16 cellular contexts compared by ENCODE assay signal in genomic region chr11:1408346-1408745, GRCh38. TPM values are rescaled to one million over a fixed set of nuclear protein-coding genes. Genes with fewer than 3 reads are reported as not detected.
A peak's percentile ranks its signal among the peaks of the same experiment; 100 is the strongest.
DNase-seq lines count a peak whose midpoint lies in the region; ATAC-seq and TF ChIP-seq lines count a peak whose summit lies in the region.
"Had no signal": no experiment of that assay in that cellular context is flagged by ENCODE, and none has a peak within 500 bp of the region (broad histone marks: within the 10 kb centered on the region; RNA-seq: fewer than 3 reads in every experiment).

No MANE protein-coding gene starts in this region.

- no peak overlapping the region for H3K56ac ChIP-seq in IMR-90 (ENCODE audit: extremely low read depth, insufficient read depth, low read length)

- H3K4ac ChIP-seq in IMR-90 (ENCODE audit: low read depth, low read length) (no peak overlapping the region), neuronal stem cell (ENCODE audit: low read length) (no peak overlapping the region)

- no peak overlapping the region for H2AK5ac ChIP-seq in IMR-90 (ENCODE audit: low read depth, low read length)
- no peak overlapping the region for H2AK5ac ChIP-seq in neuronal stem cell (ENCODE audit: low read depth, low read length)

- H2BK5ac ChIP-seq in IMR-90 (ENCODE audit: low read depth, low read length, poor library complexity, severe bottlenecking) (no peak overlapping the region), neuronal stem cell (ENCODE audit: low read length) (no peak overlapping the region)

- H3K27ac ChIP-seq in IMR-90 (ENCODE audit: insufficient read depth, low read length) (no peak overlapping the region), neuronal stem cell (replicated peaks; ENCODE audit: low read length) (no peak overlapping the region), SK-N-SH (ENCODE audit: low read depth in 2 of 2, low read length in 1 of 2) (no peak overlapping the region)
- H3K27ac ChIP-seq: BLaER1 treated with 17β-estradiol and CSF1 and Interleukin-3, amounts not matched to agents 10 nM and 100 nM; HL-60 had no signal

- no peak overlapping the region for H2AK9ac ChIP-seq in IMR-90 (replicated peaks; ENCODE audit: low read depth, low read length, poor library complexity)

- no peak overlapping the region for H4K5ac ChIP-seq in IMR-90 (ENCODE audit: low read depth, low read length)

- TF ChIP-seq EP300 in SK-N-SH (IDR thresholded peaks at IDR 0.05; ENCODE audit: borderline replicate concordance in 1 of 2, low read depth in 1 of 2, low read length in 1 of 2) = no peak

- no peak overlapping the region for H3K4me2 ChIP-seq in IMR-90 (ENCODE audit: low read depth, low read length)
- no peak overlapping the region for H3K4me2 ChIP-seq in neuronal stem cell (ENCODE audit: insufficient read depth, low read length, poor library complexity, severe bottlenecking)
- H3K4me2 ChIP-seq in SK-N-SH = no peak overlapping the region
- H3K4me2 ChIP-seq: BLaER1 treated with 17β-estradiol and CSF1 and Interleukin-3, amounts not matched to agents 10 nM and 100 nM; GM23338 had no signal

- no peaks in the 10 kb centered on the region for H3K4me1 ChIP-seq in IMR-90 (ENCODE audit: control insufficient read depth, insufficient read depth, low read length)
- peaks cover 12 to 13% of the 10 kb centered on the region in 2 donors for H3K4me1 ChIP-seq in neuronal stem cell (ENCODE audit: control insufficient read depth in 2 of 2, insufficient read depth in 1 of 2, low read depth in 1 of 2, low read length in 2 of 2)
- peaks cover 0 to 38% of the 10 kb centered on the region in 2 experiments; a peak in 1 of 4 replicates for H3K4me1 ChIP-seq in SK-N-SH (ENCODE audit: control insufficient read depth in 1 of 2, insufficient read depth in 2 of 2, low read depth in 1 of 2, low read length in 1 of 2)

- H4K20me1 ChIP-seq in IMR-90 (ENCODE audit: insufficient read depth, low read length) = no peaks in the 10 kb centered on the region
- H4K20me1 ChIP-seq in SK-N-SH (ENCODE audit: insufficient read depth) = no peaks in the 10 kb centered on the region

- no peak overlapping the region for H2BK120ac ChIP-seq in IMR-90 (ENCODE audit: low read depth, low read length)
- no peak overlapping the region for H2BK120ac ChIP-seq in neuronal stem cell (ENCODE audit: low read depth, low read length)

- H3K79me1 ChIP-seq in IMR-90 (ENCODE audit: low read depth in 1 of 2, low read length in 2 of 2) (no peaks in the 10 kb centered on the region), neuronal stem cell (ENCODE audit: low read depth, low read length) (peaks cover 33% of the 10 kb centered on the region)

- no peak overlapping the region for H2BK12ac ChIP-seq in neuronal stem cell (ENCODE audit: low read length)

- H3K9me1 ChIP-seq in IMR-90 (ENCODE audit: insufficient read depth, low read length) = no peaks in the 10 kb centered on the region

- TF ChIP-seq POLR2A in IMR-90 (IDR thresholded peaks at IDR 0.05; ENCODE audit: low read depth, low read length) = no peak

- H4K8ac ChIP-seq in IMR-90 (ENCODE audit: low read depth in 2 of 2, low read length in 2 of 2) (no peak overlapping the region), neuronal stem cell (ENCODE audit: low read depth, low read length) (no peak overlapping the region)

- H3K9me3 Mint-ChIP-seq in activated T-helper 17 cell treated with anti-CD3 and anti-CD28 coated beads, Interleukin-2, amount 50 U/mL, for 72 hours = no peaks in the 10 kb centered on the region
- H3K9me3 Mint-ChIP-seq in glutamatergic neuron (ENCODE audit: unreplicated experiment) = peaks cover 16% of the 10 kb centered on the region
- H3K9me3 Mint-ChIP-seq: CD8-positive, alpha-beta T cell; GM23338 had no signal

- in situ Hi-C loops in IMR-90 (cut with MboI; ENCODE audit: low sequenced_read_pairs) = no loop called here

- DNase-seq in IMR-90 (no peak), glutamatergic neuron (no peak), neuronal stem cell (ENCODE audit: low spot score) (no peak), epidermal melanocyte (ENCODE audit: insufficient read length, low spot score) (no peak), SK-N-SH (no peak), germinal center (ENCODE audit: low spot score) (no peak)
- DNase-seq: Calu3; CD8-positive, alpha-beta T cell; DMS79 treated with DMSO at 0.1 percent for 48 hours; GF-D8; HCEC 1CT had no signal

- TF ChIP-seq CTCF in IMR-90 (conservative IDR thresholded peaks at IDR 0.05; ENCODE audit: low read depth, low read length) = no peak
- TF ChIP-seq CTCF in glutamatergic neuron (IDR thresholded peaks at IDR 0.05; ENCODE audit: partially characterized antibody, unreplicated experiment) = no peak
- no peak for TF ChIP-seq CTCF in SK-N-SH (IDR thresholded peaks at IDR 0.05)

- no peaks in the 10 kb centered on the region for H3K4me1 Mint-ChIP-seq in activated T-helper 17 cell treated with anti-CD3 and anti-CD28 coated beads, Interleukin-2, amount 50 U/mL, for 72 hours
- H3K4me1 Mint-ChIP-seq in glutamatergic neuron (ENCODE audit: low read depth, unreplicated experiment) = peaks cover 30% of the 10 kb centered on the region
- H3K4me1 Mint-ChIP-seq: B cell, GM23338 had no signal

- H4K91ac ChIP-seq in IMR-90 (ENCODE audit: insufficient read depth, low read depth, low read length) (no peak overlapping the region), neuronal stem cell (ENCODE audit: low read depth, low read length, poor library complexity) (peak overlapping the region; percentile 85)

- H3K4me3 Mint-ChIP-seq in activated T-helper 17 cell treated with anti-CD3 and anti-CD28 coated beads, Interleukin-2, amount 50 U/mL, for 72 hours = no peak overlapping the region
- H3K4me3 Mint-ChIP-seq in glutamatergic neuron (ENCODE audit: unreplicated experiment) = peak overlapping the region; percentile 71
- H3K4me3 Mint-ChIP-seq: B cell; CD8-positive, alpha-beta T cell; GM23338 had no signal

- H3K23ac ChIP-seq in IMR-90 (ENCODE audit: low read depth, low read length) = no peak overlapping the region
- peak overlapping the region; percentile 68 for H3K23ac ChIP-seq in neuronal stem cell (ENCODE audit: low read depth, low read length, poor library complexity)

- H2AFZ ChIP-seq in IMR-90 (replicated peaks; ENCODE audit: low read length, poor library complexity) (peak overlapping the region; percentile 21), neuronal stem cell (ENCODE audit: low read length) (no peak overlapping the region), SK-N-SH (ENCODE audit: low read depth) (no peak overlapping the region)
- H2AFZ ChIP-seq: GM23338 had no signal

- no peaks in the 10 kb centered on the region; the same call in 1 of the 2 replicates for H3K27me3 ChIP-seq in IMR-90 (ENCODE audit: control insufficient read depth, insufficient read depth, low read length)
- H3K27me3 ChIP-seq in neuronal stem cell (ENCODE audit: control insufficient read depth in 3 of 3, insufficient read depth in 3 of 3, low read depth in 1 of 3, low read length in 3 of 3) = no peaks in the 10 kb centered on the region
- no peaks in the 10 kb centered on the region for H3K27me3 ChIP-seq in SK-N-SH (ENCODE audit: insufficient read depth)

- no peaks in the 10 kb centered on the region for H3K36me3 Mint-ChIP-seq in activated T-helper 17 cell treated with anti-CD3 and anti-CD28 coated beads, Interleukin-2, amount 50 U/mL, for 72 hours (ENCODE audit: low read depth)
- H3K36me3 Mint-ChIP-seq in glutamatergic neuron (ENCODE audit: unreplicated experiment) = no peaks in the 10 kb centered on the region
- H3K36me3 Mint-ChIP-seq: CD8-positive, alpha-beta T cell had no signal

- WGBS in IMR-90 (ENCODE audit: extremely low coverage in 2 of 2, insufficient read length in 1 of 2), 2 experiments = no CpG with 5 or more reads among the region's 9 CpGs
- no CpG with 5 or more reads among the region's 9 CpGs for WGBS in neuronal stem cell (ENCODE audit: extremely low coverage in 2 of 2, insufficient read length in 2 of 2, insufficient replicate concordance in 1 of 2), 2 donors
- 57% methylated on average over 7 of the region's 9 CpGs for WGBS in SK-N-SH (ENCODE audit: low lambda C conversion rate)

- H3K9me3 ChIP-seq in IMR-90 (ENCODE audit: control insufficient read depth, insufficient read depth, low read length) = no peaks in the 10 kb centered on the region
- H3K9me3 ChIP-seq in neuronal stem cell (replicated peaks in 1 of 2; ENCODE audit: control insufficient read depth in 2 of 2, insufficient read depth in 1 of 2, low read depth in 1 of 2, low read length in 2 of 2) = peaks cover 5 to 12% of the 10 kb centered on the region in 2 donors
- no peaks in the 10 kb centered on the region for H3K9me3 ChIP-seq in SK-N-SH

- no peaks in the 10 kb centered on the region for H3K79me2 ChIP-seq in SK-N-SH (ENCODE audit: insufficient read depth)

- H3K36me3 ChIP-seq in IMR-90 (ENCODE audit: control insufficient read depth, insufficient read depth, low read length) (no peaks in the 10 kb centered on the region), neuronal stem cell (replicated peaks in 1 of 2; ENCODE audit: control insufficient read depth in 2 of 2, insufficient read depth in 2 of 2, low read length in 2 of 2) (no peaks in the 10 kb centered on the region), SK-N-SH (replicated peaks in 1 of 2; ENCODE audit: control insufficient read depth in 1 of 2, insufficient read depth in 2 of 2, low read length in 1 of 2) (no peaks in the 10 kb centered on the region)
- H3K36me3 ChIP-seq: BLaER1 treated with 17β-estradiol and CSF1 and Interleukin-3, amounts not matched to agents 10 nM and 100 nM had no signal

- H3K14ac ChIP-seq in IMR-90 (replicated peaks; ENCODE audit: low read depth, low read length) (no peak overlapping the region), neuronal stem cell (ENCODE audit: low read length) (no peak overlapping the region)

- CTCF ChIA-PET in IMR-90 (lab: Yijun Ruan, JAX) = no interaction called here
- CTCF ChIA-PET in SK-N-SH (lab: Yijun Ruan, JAX) = no interaction called here

- H3K9ac ChIP-seq in IMR-90 (ENCODE audit: low read depth, low read length) = no peak overlapping the region
- no peak overlapping the region for H3K9ac ChIP-seq in neuronal stem cell (ENCODE audit: low read depth, low read length, poor library complexity)
- H3K9ac ChIP-seq in SK-N-SH = no peak overlapping the region
- H3K9ac ChIP-seq: BLaER1 treated with 17β-estradiol and CSF1 and Interleukin-3, amounts not matched to agents 10 nM and 100 nM had no signal

- no peaks in the 10 kb centered on the region for H3K9me2 ChIP-seq in SK-N-SH

- H2BK15ac ChIP-seq in IMR-90 (ENCODE audit: low read depth, low read length) (no peak overlapping the region), neuronal stem cell (ENCODE audit: low read length) (no peak overlapping the region)

- no TSS peak for BruUV-seq in IMR-90 (replicated peaks; lab: Mats Ljungman, UMichigan)

- no peak overlapping the region for H3K18ac ChIP-seq in IMR-90 (ENCODE audit: low read depth, low read length)
- no peak overlapping the region for H3K18ac ChIP-seq in neuronal stem cell (ENCODE audit: low read length)

- dilution Hi-C loops in IMR-90 (cut with HindIII; ENCODE audit: low sequenced_read_pairs, unreplicated experiment) = no loop called here

- no peaks in the 10 kb centered on the region for H3F3A ChIP-seq in SK-N-SH (replicated peaks; ENCODE audit: insufficient read depth)

- no peak overlapping the region for H2BK20ac ChIP-seq in IMR-90 (ENCODE audit: low read depth, low read length)

- POLR2A ChIA-PET in IMR-90 (lab: Charles Lee; ENCODE audit: unreplicated experiment) (no interaction called here), SK-N-SH (lab: Yijun Ruan, JAX) (no interaction called here)

- no peak for ATAC-seq in IMR-90 (ENCODE audit: low read depth)
- peak; percentile 3 for ATAC-seq in activated T-helper 17 cell treated with anti-CD3 and anti-CD28 coated beads, Interleukin-2, amount 50 U/mL, for 72 hours (replicated peaks)
- ATAC-seq: CD8-positive, alpha-beta T cell; GM23338 had no signal

- intact Hi-C loops in IMR-90 (cut with micrococcal nuclease) = no loop called here

- no peak overlapping the region for H3K4me3 ChIP-seq in IMR-90 (ENCODE audit: insufficient read depth, low read depth, low read length)
- no peak overlapping the region for H3K4me3 ChIP-seq in neuronal stem cell (ENCODE audit: low read length in 2 of 2)
- H3K4me3 ChIP-seq in SK-N-SH (ENCODE audit: low read depth in 2 of 2, low read length in 1 of 2) = no peak overlapping the region
- H3K4me3 ChIP-seq: BLaER1 treated with 17β-estradiol and CSF1 and Interleukin-3, amounts not matched to agents 10 nM and 100 nM; GM23338 had no signal

- H3K27me3 Mint-ChIP-seq in activated T-helper 17 cell treated with anti-CD3 and anti-CD28 coated beads, Interleukin-2, amount 50 U/mL, for 72 hours = no peaks in the 10 kb centered on the region
- peaks cover 23% of the 10 kb centered on the region for H3K27me3 Mint-ChIP-seq in glutamatergic neuron (ENCODE audit: unreplicated experiment)

- no peak overlapping the region for H3K27ac Mint-ChIP-seq in activated T-helper 17 cell treated with anti-CD3 and anti-CD28 coated beads, Interleukin-2, amount 50 U/mL, for 72 hours
- H3K27ac Mint-ChIP-seq in glutamatergic neuron (ENCODE audit: unreplicated experiment) = peak overlapping the region; percentile 90
- H3K27ac Mint-ChIP-seq: B cell; CD8-positive, alpha-beta T cell; GM23338 had no signal

- TF ChIP-seq RAD21 in IMR-90 (IDR thresholded peaks at IDR 0.05; ENCODE audit: low read length) (no peak), SK-N-SH (IDR thresholded peaks at IDR 0.05; ENCODE audit: low read length) (no peak)

RNA-seq across cellular contexts. Expression of gene BRSK2, which starts 18.6 kb away (rescaled TPM):
- total RNA-seq in IMR-90 (2012; rRNA removed) (under 0.01 and 0.18 TPM in 2 replicates), glutamatergic neuron (ENCODE audit: unreplicated experiment) (207 TPM)
- polyA plus RNA-seq in IMR-90 (2012; rRNA removed) (0.55 and 0.62 TPM in 2 replicates), SK-N-SH (2012; rRNA removed) (0.64 and 0.80 TPM in 2 replicates)
- 0.22 and 0.35 TPM in 2 replicates for polyA plus RNA-seq in IMR-90 (2012; cell fraction: cytosol; rRNA removed)
- 2.7 and 3.6 TPM in 2 replicates for polyA plus RNA-seq in IMR-90 (2012; cell fraction: nucleus; rRNA removed; ENCODE audit: low replicate concordance)
- total RNA-seq in activated T-helper 17 cell treated with anti-CD3 and anti-CD28 coated beads, Interleukin-2, amount 50 U/mL, for 72 hours = 1 to 10 TPM in 1 of 2 donors, under 1 TPM in 1; 0.09 to 3.3 TPM
- polyA plus RNA-seq in neuronal stem cell (2013, experiment 1 of 2) = 24.4 TPM
- 23.0 TPM for polyA plus RNA-seq in neuronal stem cell (2013, experiment 2 of 2)
- polyA plus RNA-seq in SK-N-SH (2012; cell fraction: cytosol; rRNA removed) = 0.26 and 0.68 TPM in 2 replicates
- 1.1 and 3.0 TPM in 2 replicates for polyA plus RNA-seq in SK-N-SH (2012; cell fraction: nucleus; rRNA removed)

Comparison
In these comparisons a context has a peak if more than half of its experiments do, and no peak if none do; other contexts are left out.
1. RNA of gene BRSK2, which starts 18.6 kb away (total RNA-seq): 207 TPM in glutamatergic neuron (single experiment); 0.09 to 3.3 TPM in activated T-helper 17 cell treated with anti-CD3 and anti-CD28 coated beads, Interleukin-2, amount 50 U/mL, for 72 hours and under 0.01 to 0.18 TPM in IMR-90; every median in the first group is over 10 times any median in the second.